In the genomic region with DNA sequence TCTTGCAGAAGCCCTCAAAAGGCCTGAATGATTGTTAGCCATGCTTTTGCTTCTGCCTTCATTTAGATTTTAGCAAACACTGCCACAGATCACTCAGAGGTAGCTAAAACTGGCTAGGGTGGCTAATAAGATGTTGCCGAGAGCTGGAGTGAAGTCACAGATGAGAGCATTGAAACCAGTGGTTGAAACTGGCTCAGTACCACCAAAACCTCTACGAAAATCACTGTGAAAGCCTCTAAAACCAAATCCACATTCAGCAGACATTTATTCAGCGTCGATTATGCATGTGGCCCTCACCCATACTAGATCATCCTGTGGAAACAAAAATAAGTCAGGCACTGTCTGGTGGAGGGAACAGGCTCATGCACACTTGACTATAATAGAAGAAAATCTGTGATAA, we compare ENCODE assay signal across 11 cellular contexts. TPM values are rescaled to one million over a fixed set of nuclear protein-coding genes. Genes with fewer than 3 reads are reported as not detected.
DNase-seq lines count a peak whose midpoint lies in the region; ATAC-seq lines count a peak whose summit lies in the region.
"Had no signal": no experiment of that assay in that cellular context is flagged by ENCODE, and none has a peak within 500 bp of the region (broad histone marks: within the 10 kb centered on the region; RNA-seq: fewer than 3 reads in every experiment).

No MANE protein-coding gene starts in this region.

- H3K27me3 Mint-ChIP-seq in activated T-cell treated with anti-CD3 and anti-CD28 coated beads, Interleukin-2, amount 50 U/mL, for 72 hours (ENCODE audit: low read depth): no peaks in the 10 kb centered on the region

- no peak overlapping the region for H3K27ac ChIP-seq in substantia nigra (ENCODE audit: low read depth, low read length, poor library complexity, severe bottlenecking)

- H3K9me3 Mint-ChIP-seq in activated T-cell treated with anti-CD3 and anti-CD28 coated beads, Interleukin-2, amount 50 U/mL, for 72 hours: peaks cover 7 to 9% of the 10 kb centered on the region in 2 donors

- peaks cover 13% of the 10 kb centered on the region for H3K4me1 Mint-ChIP-seq in activated T-cell treated with anti-CD3 and anti-CD28 coated beads, Interleukin-2, amount 50 U/mL, for 72 hours (ENCODE audit: low read depth)

- peak; percentile 95 for ATAC-seq in activated T-cell treated with anti-CD3 and anti-CD28 coated beads, Interleukin-2, amount 50 U/mL, for 72 hours (replicated peaks in 1 of 2)
- ATAC-seq in GM21528 (IDR thresholded peaks at IDR 0.05; ENCODE audit: low FRiP score, unreplicated experiment) (peak; percentile 98), HG03097 (IDR thresholded peaks at IDR 0.05; ENCODE audit: low FRiP score, unreplicated experiment) (peak; percentile 95)
- peak; percentile 92 for ATAC-seq in stimulated activated naive CD8-positive, alpha-beta T cell treated with anti-CD3 and anti-CD28 coated beads, Interleukin-15, Interleukin-2, amounts not matched to agents 100 U/mL and 50 U/mL, for 24 hours

- H3K27ac Mint-ChIP-seq in activated T-cell treated with anti-CD3 and anti-CD28 coated beads, Interleukin-2, amount 50 U/mL, for 72 hours: no peak overlapping the region

- DNase-seq in activated T-cell treated with anti-CD3 and anti-CD28 coated beads, Interleukin-2, amount 50 U/mL, for 72 hours: peak; percentile 52 to 54
- DNase-seq in activated T-cell treated with anti-CD3 and anti-CD28 coated beads, Interleukin-2, amount 50 U/mL, for 1 hour: no peak
- no peak for DNase-seq in stimulated activated naive CD8-positive, alpha-beta T cell treated with anti-CD3 and anti-CD28 coated beads, Interleukin-15, Interleukin-2, amounts not matched to agents 100 U/mL and 50 U/mL, for 24 hours
- DNase-seq in kidney tubule cell (ENCODE audit: low spot score) (no peak), HT-29 (ENCODE audit: low spot score) (no peak), substantia nigra (lab: John Stamatoyannopoulos, UW) (no peak)
- DNase-seq: amniotic stem cell; effector memory CD4-positive, alpha-beta T cell; NCI-H1436 treated with DMSO at 0.1 percent for 48 hours had no signal

- H3K36me3 Mint-ChIP-seq in activated T-cell treated with anti-CD3 and anti-CD28 coated beads, Interleukin-2, amount 50 U/mL, for 72 hours (ENCODE audit: insufficient read depth in 2 of 2): peaks cover 8 to 12% of the 10 kb centered on the region in 2 donors

- peak overlapping the region in 1 of 2 donors; percentile 43 for H3K4me3 Mint-ChIP-seq in activated T-cell treated with anti-CD3 and anti-CD28 coated beads, Interleukin-2, amount 50 U/mL, for 72 hours

RNA-seq across cellular contexts. Expression of gene PIK3CG, which starts 50.8 kb away (rescaled TPM):
- 10 to 100 TPM; 10.2 to 18.7 TPM for total RNA-seq in activated T-cell treated with anti-CD3 and anti-CD28 coated beads, Interleukin-2, amount 50 U/mL, for 72 hours
- total RNA-seq in HT-29 (2014; rRNA removed; shearing (Covaris generic)): 2.9 and 3.1 TPM in 2 replicates

Comparison
In these comparisons a context has a peak if more than half of its experiments do, and no peak if none do; other contexts are left out.
1. DNase-seq: peak in activated T-cell treated with anti-CD3 and anti-CD28 coated beads, Interleukin-2, amount 50 U/mL, for 72 hours (2 of 2); none in activated T-cell treated with anti-CD3 and anti-CD28 coated beads, Interleukin-2, amount 50 U/mL, for 1 hour (single experiment), stimulated activated naive CD8-positive, alpha-beta T cell treated with anti-CD3 and anti-CD28 coated beads, Interleukin-15, Interleukin-2, amounts not matched to agents 100 U/mL and 50 U/mL, for 24 hours (single experiment), kidney tubule cell (single experiment), HT-29 (single experiment) and substantia nigra (0 of 49).
2. Peak in every context shown above with its lines, with median percentiles within 50 percentile points of each other: ATAC-seq.